8 cellular contexts compared by ENCODE assay signal in genomic region chr10:69801094-69801433, GRCh38. TPM values are rescaled to one million over a fixed set of nuclear protein-coding genes. Genes with fewer than 3 reads are reported as not detected.
DNase-seq lines count a peak whose midpoint lies in the region; ATAC-seq, FAIRE-seq and TF ChIP-seq lines count a peak whose summit lies in the region.

No MANE protein-coding gene starts in this region.

- intact Hi-C loops in body of pancreas (cut with DNase I) = no loop called here

- CTCF ChIA-PET in AG04450 (lab: Charles Lee) = interaction anchor here (0.5 to 4.1 kb wide), 26 partner anchors 10 to 199 kb away, joined by 3 to 79 read pairs (median 4); no protein-coding TSS in a partner anchor

- FAIRE-seq in GM19239 (lab: Jason Lieb, UNC) = no peak
- no peak for FAIRE-seq in RCC 7860 (lab: Jason Lieb, UNC)
- FAIRE-seq in keratinocyte (lab: Jason Lieb, UNC) = peak; percentile 81

- DNase-seq in AG04450 (ENCODE audit: low read depth, low spot score) (no peak), GM19239 (ENCODE audit: insufficient read length, low spot score) (peak; percentile 41), RCC 7860 (ENCODE audit: low spot score) (peak; percentile 45), body of pancreas (peak; percentile 44 to 67 (median 56)), keratinocyte (ENCODE audit: low read depth, low spot score) (peak; percentile 44), NCI-H1092 treated with DMSO at 0.1 percent for 48 hours (lab: John Stamatoyannopoulos, UW) (no peak)
- DNase-seq in stimulated activated CD4-positive, alpha-beta T cell treated with anti-CD3 and anti-CD28 coated beads, TNF-alpha, amount 100 ng/mL, for 48 hours (ENCODE audit: low read depth in 3 of 3) = peak; percentile 18 to 21 (median 18)

- H3K4me2 ChIP-seq in keratinocyte (ENCODE audit: control insufficient read depth, extremely low read depth, insufficient read depth, low read depth, low read length) = peak overlapping the region; percentile 98

- dilution Hi-C loops in keratinocyte (cut with MboI; ENCODE audit: extremely low pct_ligation_motif_present, low sequenced_read_pairs) = no loop called here

- H3K9ac ChIP-seq in keratinocyte (ENCODE audit: control insufficient read depth, extremely low read depth, insufficient read depth, low read length) = peak overlapping the region; percentile 78

- H3K27ac ChIP-seq in AG04450 (ENCODE audit: low read depth, low read length) (peak overlapping the region; percentile 11), body of pancreas (no peak overlapping the region), keratinocyte (ENCODE audit: control insufficient read depth, insufficient read depth, low read length) (peak overlapping the region; percentile 67)

- peak overlapping the region; percentile 90 for H2AFZ ChIP-seq in keratinocyte (ENCODE audit: control insufficient read depth, low read length)

- 14 to 17% methylated on average over 8 of the region's 8 CpGs for WGBS in body of pancreas, 2 donors

- H3K9me1 ChIP-seq in keratinocyte (ENCODE audit: control insufficient read depth, extremely low read depth, insufficient read depth, low read length) = no peaks in the 10 kb centered on the region

- H4K20me1 ChIP-seq in keratinocyte (ENCODE audit: control insufficient read depth, extremely low read depth, insufficient read depth, low read length) = no peaks in the 10 kb centered on the region

- peaks cover 2% of the 10 kb centered on the region; the same call in 1 of the 2 replicates for H3K9me3 ChIP-seq in AG04450 (ENCODE audit: control insufficient read depth, insufficient read depth, low read length)
- no peaks in the 10 kb centered on the region for H3K9me3 ChIP-seq in body of pancreas
- H3K9me3 ChIP-seq in keratinocyte (ENCODE audit: control insufficient read depth, low read depth, low read length) = no peaks in the 10 kb centered on the region

- no peaks in the 10 kb centered on the region for H3K79me2 ChIP-seq in keratinocyte (ENCODE audit: control insufficient read depth, insufficient read depth, low read length)

- POLR2A ChIA-PET in AG04450 (lab: Yijun Ruan, JAX) = interaction anchor here (1.0 kb wide), 1 partner anchor 63 kb away, joined by 3 read pairs; no protein-coding TSS in a partner anchor

- TF ChIP-seq CTCF in AG04450 (IDR thresholded peaks at IDR 0.05; ENCODE audit: low read depth, low read length) (peak; percentile 72), body of pancreas (IDR thresholded peaks at IDR 0.05) (peak; percentile 26 to 47 (median 41)), keratinocyte (optimal IDR thresholded peaks at IDR 0.05 in 1 of 3, IDR thresholded peaks at IDR 0.05 in 1 of 3, conservative IDR thresholded peaks at IDR 0.05 in 1 of 3; ENCODE audit: extremely low read depth in 1 of 3, insufficient read depth in 2 of 3, low read length in 3 of 3) (peak; percentile 72 to 75 (median 73))

- peaks cover 12% of the 10 kb centered on the region for H3K27me3 ChIP-seq in AG04450 (ENCODE audit: control insufficient read depth, insufficient read depth, low read length)
- peaks cover 0 to 16% of the 10 kb centered on the region in 2 donors for H3K27me3 ChIP-seq in body of pancreas
- no peaks in the 10 kb centered on the region for H3K27me3 ChIP-seq in keratinocyte (ENCODE audit: control insufficient read depth, extremely low read depth, insufficient read depth, low read length)

- H3K4me1 ChIP-seq in body of pancreas (peaks cover 22% of the 10 kb centered on the region), keratinocyte (ENCODE audit: control insufficient read depth, extremely low read depth, insufficient read depth, low read length) (peaks cover 19% of the 10 kb centered on the region)

- TF ChIP-seq POLR2A in body of pancreas (IDR thresholded peaks at IDR 0.05) = no peak

- H3K36me3 ChIP-seq in body of pancreas (replicated peaks in 1 of 2; ENCODE audit: insufficient read depth in 1 of 2, low read depth in 2 of 2) = no peaks in the 10 kb centered on the region
- no peaks in the 10 kb centered on the region for H3K36me3 ChIP-seq in keratinocyte (ENCODE audit: control insufficient read depth in 2 of 2, extremely low read depth in 1 of 2, insufficient read depth in 2 of 2, low read length in 2 of 2)

- H3K4me3 ChIP-seq in AG04450 (ENCODE audit: low read depth, low read length) = peak overlapping the region; percentile 76
- no peak overlapping the region for H3K4me3 ChIP-seq in body of pancreas
- H3K4me3 ChIP-seq in keratinocyte (ENCODE audit: control insufficient read depth in 2 of 3, extremely low read depth in 1 of 3, insufficient read depth in 2 of 3, low read depth in 1 of 3, low read length in 3 of 3) = peak overlapping the region; percentile 53 to 90 (median 88)

- ATAC-seq in body of pancreas (peak; percentile 67), GM19324 (IDR thresholded peaks at IDR 0.05; ENCODE audit: low FRiP score, unreplicated experiment) (no peak)

RNA-seq across cellular contexts. Expression of gene COL13A1, which starts 0.6 kb away (rescaled TPM):
- 10.9 and 13.1 TPM in 2 replicates for polyA plus RNA-seq in AG04450 (2011; rRNA removed)
- polyA minus RNA-seq in AG04450 (2011; rRNA and poly(A)+ RNA removed) = 4.8 and 5.6 TPM in 2 replicates
- total RNA-seq in body of pancreas = 1 to 10 TPM in 1 of 2 donors, not detected in 1; 2.3 TPM
- 0.89 to 3.2 TPM (median 1.5 TPM) in 3 replicates for polyA plus RNA-seq in keratinocyte
- polyA plus RNA-seq in keratinocyte (2011; ENCODE audit: low read depth) = 0.30 TPM
- polyA plus RNA-seq in keratinocyte (2011; cell fraction: cytosol; rRNA removed) = 0.51 and 0.55 TPM in 2 replicates
- 2.0 and 4.9 TPM in 2 replicates for polyA plus RNA-seq in keratinocyte (2011; cell fraction: nucleus; rRNA removed)
- 0.63 and 3.5 TPM in 2 replicates for polyA plus RNA-seq in keratinocyte (2012; ENCODE audit: low replicate concordance)
- 0.20 to 0.67 TPM (median 0.52 TPM) in 3 replicates for polyA minus RNA-seq in keratinocyte
- not detected for polyA minus RNA-seq in keratinocyte (2011; cell fraction: cytosol; rRNA and poly(A)+ RNA removed)
- polyA minus RNA-seq in keratinocyte (2011; cell fraction: nucleus; rRNA and poly(A)+ RNA removed) = 2.3 and 2.5 TPM in 2 replicates

Comparison
In these comparisons a context has a peak if more than half of its experiments do, and no peak if none do; other contexts are left out.
1. DNase-seq: peak in GM19239 (single experiment), RCC 7860 (single experiment), body of pancreas (4 of 4), keratinocyte (single experiment) and stimulated activated CD4-positive, alpha-beta T cell treated with anti-CD3 and anti-CD28 coated beads, TNF-alpha, amount 100 ng/mL, for 48 hours (3 of 3); none in AG04450 (single experiment) and NCI-H1092 treated with DMSO at 0.1 percent for 48 hours (single experiment).
2. H3K27ac ChIP-seq: peak in AG04450 (single experiment) and keratinocyte (single experiment); none in body of pancreas (0 of 4).
3. H3K4me3 ChIP-seq: peak in AG04450 (single experiment) and keratinocyte (3 of 3); none in body of pancreas (0 of 2).
4. Peak in every context shown above with its lines, with median percentiles within 50 percentile points of each other: CTCF ChIP-seq.